ENCODE assay signal across 10 cellular contexts in the genomic region with DNA sequence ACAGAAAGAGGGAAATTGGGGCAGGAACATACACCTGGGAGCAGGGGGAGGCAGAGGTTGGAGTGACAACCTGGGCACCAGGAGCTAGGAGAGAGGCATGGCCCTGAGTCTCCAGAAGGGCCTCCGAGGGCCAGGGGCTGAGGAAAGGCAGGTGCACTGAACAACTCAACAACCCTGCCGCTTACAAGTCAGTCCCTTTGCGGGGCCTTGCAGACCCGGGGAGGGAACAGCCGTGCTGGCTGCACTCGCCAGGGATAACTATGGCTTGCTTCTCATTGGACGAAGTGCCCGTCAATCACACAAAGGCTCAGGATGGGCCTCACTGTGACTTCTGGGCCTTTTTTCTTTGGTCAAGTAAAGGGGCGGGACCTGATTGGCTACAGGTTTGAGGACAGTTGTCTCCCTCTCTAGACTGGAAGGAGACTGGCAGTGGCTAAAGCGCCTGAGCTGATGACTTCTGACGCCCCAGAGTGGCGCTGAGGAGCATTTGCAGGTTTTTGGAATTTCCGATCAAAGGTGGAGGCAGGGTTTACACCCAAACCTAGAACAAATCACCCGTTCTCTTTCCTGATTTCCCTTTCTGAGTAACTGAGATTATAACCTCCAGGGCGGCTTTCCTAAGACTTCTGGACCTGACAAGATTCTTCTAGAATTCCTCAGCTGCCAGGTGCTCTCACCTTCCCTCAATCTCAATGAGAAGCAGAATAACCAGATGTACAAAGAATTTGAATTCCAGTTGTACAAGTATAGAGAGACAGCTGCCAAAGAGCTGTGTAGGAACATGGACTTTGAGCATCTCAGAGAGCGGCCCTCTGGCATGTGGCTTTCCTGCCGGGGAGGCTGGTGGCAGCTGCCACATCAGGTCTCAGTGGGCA. TPM values are rescaled to one million over a fixed set of nuclear protein-coding genes. Genes with fewer than 3 reads are reported as not detected.
DNase-seq lines count a peak whose midpoint lies in the region; ATAC-seq and TF ChIP-seq lines count a peak whose summit lies in the region.
"Had no signal": no experiment of that assay in that cellular context is flagged by ENCODE, and none has a peak within 500 bp of the region (broad histone marks: within the 10 kb centered on the region; RNA-seq: fewer than 3 reads in every experiment).

No MANE protein-coding gene starts in this region.

- H3K4me3 Mint-ChIP-seq in glutamatergic neuron (ENCODE audit: unreplicated experiment) (peak overlapping the region; percentile 49), neural progenitor cell (peak overlapping the region; percentile 52)

- peak overlapping the region; percentile 74 for H2AFZ ChIP-seq in neural progenitor cell (replicated peaks)

- H3K9me3 ChIP-seq in RWPE2 (ENCODE audit: severe bottlenecking) (no peaks in the 10 kb centered on the region), neural progenitor cell (ENCODE audit: low read depth) (no peaks in the 10 kb centered on the region)

- H3K27me3 ChIP-seq in RWPE2 (ENCODE audit: insufficient read depth, poor library complexity, severe bottlenecking) (no peaks in the 10 kb centered on the region), neural progenitor cell (no peaks in the 10 kb centered on the region)

- peaks cover 2% of the 10 kb centered on the region for H3K4me1 Mint-ChIP-seq in glutamatergic neuron (ENCODE audit: low read depth, unreplicated experiment)
- peaks cover 27% of the 10 kb centered on the region for H3K4me1 Mint-ChIP-seq in neural progenitor cell

- H3K4me3 ChIP-seq in RWPE2 (ENCODE audit: severe bottlenecking) (no peak overlapping the region), neural progenitor cell (no peak overlapping the region)

- peak; percentile 23; the same call in 1 of the 3 replicates for ATAC-seq in RWPE2 (ENCODE audit: low read depth)

- no peaks in the 10 kb centered on the region for H4K20me1 ChIP-seq in neural progenitor cell (ENCODE audit: low read depth)

- TF ChIP-seq CTCF in RWPE2 (IDR thresholded peaks at IDR 0.05; ENCODE audit: poor library complexity, severe bottlenecking) (no peak), glutamatergic neuron (IDR thresholded peaks at IDR 0.05; ENCODE audit: partially characterized antibody, unreplicated experiment) (no peak), neural progenitor cell (IDR thresholded peaks at IDR 0.05) (peak; percentile 35)

- no peak overlapping the region for H3K9ac ChIP-seq in neural progenitor cell

- H3K4me1 ChIP-seq in RWPE2 (ENCODE audit: insufficient read depth, poor library complexity, severe bottlenecking) (no peaks in the 10 kb centered on the region), neural progenitor cell (peaks cover 16% of the 10 kb centered on the region)

- H3F3A ChIP-seq in neural progenitor cell (ENCODE audit: low read depth) = peaks cover 7% of the 10 kb centered on the region

- DNase-seq in HUDEP-2 (lab: John Stamatoyannopoulos, UW; ENCODE audit: unreplicated experiment in 76 of 76) (peak in 44 of 76 experiments; percentile 5 to 70 (median 34)), RWPE2 (ENCODE audit: low spot score) (no peak), glutamatergic neuron (no peak), neural progenitor cell (ENCODE audit: low spot score) (peak; percentile 86), A172 (ENCODE audit: low spot score) (no peak), cortex of kidney (lab: John Stamatoyannopoulos, UW) (no peak), C1 segment of cervical spinal cord (lab: John Stamatoyannopoulos, UW) (no peak)
- DNase-seq: NCI-H1092 treated with DMSO at 0.1 percent for 48 hours, retina had no signal

- H3K27me3 Mint-ChIP-seq in glutamatergic neuron (ENCODE audit: unreplicated experiment) (peaks cover 5% of the 10 kb centered on the region), neural progenitor cell (ENCODE audit: insufficient read depth, low read depth) (peaks cover 7% of the 10 kb centered on the region)

- H3K36me3 Mint-ChIP-seq in glutamatergic neuron (ENCODE audit: unreplicated experiment) = peaks cover 12% of the 10 kb centered on the region
- no peaks in the 10 kb centered on the region for H3K36me3 Mint-ChIP-seq in neural progenitor cell

- H3K36me3 ChIP-seq in RWPE2 (ENCODE audit: low read depth) = no peaks in the 10 kb centered on the region
- H3K36me3 ChIP-seq in neural progenitor cell = no peaks in the 10 kb centered on the region

- H3K27ac Mint-ChIP-seq in glutamatergic neuron (ENCODE audit: unreplicated experiment) (peak overlapping the region; percentile 28), neural progenitor cell (peak overlapping the region; percentile 88)

- H3K4me2 ChIP-seq in neural progenitor cell = no peak overlapping the region

- no peaks in the 10 kb centered on the region for H3K79me2 ChIP-seq in neural progenitor cell (ENCODE audit: low read depth)

- H3K9me3 Mint-ChIP-seq in glutamatergic neuron (ENCODE audit: unreplicated experiment) (peaks cover 5% of the 10 kb centered on the region), neural progenitor cell (peaks cover 5% of the 10 kb centered on the region)

- H3K27ac ChIP-seq in RWPE2 (ENCODE audit: poor library complexity, severe bottlenecking) (no peak overlapping the region), neural progenitor cell (no peak overlapping the region)

RNA-seq across cellular contexts. Expression of a gene that starts 27.6 kb away (rescaled TPM):
- total RNA-seq in glutamatergic neuron (ENCODE audit: unreplicated experiment) = 0.32 TPM
- total RNA-seq in neural progenitor cell (ENCODE audit: low replicate concordance) = 0.28 TPM in 1 of 2 replicates, not detected in the other
- total RNA-seq in A172 (2014; rRNA removed; shearing (Covaris generic)) = 5.1 and 6.8 TPM in 2 replicates
- total RNA-seq: T-helper 2 cell treated with Interferon-gamma antibody and Interleukin-4, amounts not matched to agents 100 ng/mL and 5 ng/mL, for 36 hours had no signal

RNA-seq across cellular contexts. Expression of a gene that starts 30.3 kb away (rescaled TPM):
- not detected for total RNA-seq in glutamatergic neuron (ENCODE audit: unreplicated experiment)
- total RNA-seq in neural progenitor cell (ENCODE audit: low replicate concordance) = not detected in 2 replicates
- total RNA-seq in A172 (2014; rRNA removed; shearing (Covaris generic)) = not detected in 2 replicates

Comparison
In these comparisons a context has a peak if more than half of its experiments do, and no peak if none do; other contexts are left out.
1. DNase-seq: peak in HUDEP-2 (44 of 76) and neural progenitor cell (single experiment); none in RWPE2 (single experiment), glutamatergic neuron (single experiment), A172 (single experiment), cortex of kidney (single experiment) and C1 segment of cervical spinal cord (0 of 14).